Comparison of ENCODE assay signal across 9 cellular contexts in the genomic region with DNA sequence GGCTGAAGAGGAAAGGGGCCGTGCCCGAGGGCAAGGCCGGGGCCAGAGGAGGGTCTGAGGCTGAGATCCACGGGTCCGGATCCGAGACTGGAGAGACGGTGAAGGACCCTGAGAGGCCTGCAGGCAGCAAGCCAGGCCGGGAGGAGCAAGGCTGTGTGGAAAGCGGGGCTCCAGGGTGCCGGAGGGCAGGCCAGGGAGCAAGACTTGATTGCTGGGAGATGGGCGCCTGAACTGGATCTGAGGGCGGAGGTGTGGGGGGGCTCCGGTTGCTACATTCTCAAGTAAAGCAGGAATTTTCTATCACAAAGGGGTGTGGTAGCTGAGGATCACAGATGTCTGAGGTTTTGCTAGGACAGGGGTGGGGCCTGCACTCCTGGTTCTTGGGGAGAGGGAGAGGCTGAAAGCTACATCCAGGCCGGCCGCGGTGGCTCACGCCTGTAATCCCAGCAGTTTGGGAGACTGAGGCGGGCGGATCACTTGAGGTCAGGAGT. TPM values are rescaled to one million over a fixed set of nuclear protein-coding genes. Genes with fewer than 3 reads are reported as not detected.
DNase-seq lines count a peak whose midpoint lies in the region; ATAC-seq and TF ChIP-seq lines count a peak whose summit lies in the region.
"Had no signal": no experiment of that assay in that cellular context is flagged by ENCODE, and none has a peak within 500 bp of the region (broad histone marks: within the 10 kb centered on the region; RNA-seq: fewer than 3 reads in every experiment).

No MANE protein-coding gene starts in this region.

- POLR2A ChIA-PET in SK-N-SH (lab: Yijun Ruan, JAX): interaction anchor here (1.0 to 2.4 kb wide), 2 partner anchors 18 to 23 kb away, joined by 3 to 11 read pairs; no protein-coding TSS in a partner anchor

- H3K9me3 ChIP-seq in SK-N-SH (no peaks in the 10 kb centered on the region), SK-N-MC (ENCODE audit: low read depth, low read length) (no peaks in the 10 kb centered on the region), right cardiac atrium (ENCODE audit: control insufficient read depth, low read length) (no peaks in the 10 kb centered on the region), smooth muscle cell (replicated peaks; ENCODE audit: low read depth) (no peaks in the 10 kb centered on the region)

- peak overlapping the region; percentile 95; the same call in 1 of the 2 replicates for H3K4me2 ChIP-seq in SK-N-SH
- H3K4me2 ChIP-seq in smooth muscle cell: no peak overlapping the region

- intact Hi-C loops in right cardiac atrium (cut with DNase I): no loop called here

- no peak for DNase-seq in SK-N-SH
- DNase-seq in SK-N-MC (ENCODE audit: low read depth, low spot score): no peak
- DNase-seq in right cardiac atrium: peak; percentile 40 to 71 (median 69)
- no peak for DNase-seq in smooth muscle cell (lab: John Stamatoyannopoulos, UW; ENCODE audit: unreplicated experiment)
- DNase-seq: brain microvascular endothelial cell had no signal

- H3K4me1 ChIP-seq in SK-N-SH (ENCODE audit: control insufficient read depth in 1 of 2, insufficient read depth in 2 of 2, low read depth in 1 of 2, low read length in 1 of 2) (peaks cover 8 to 34% of the 10 kb centered on the region in 2 experiments; a peak in 2 of 4 replicates), right cardiac atrium (ENCODE audit: control insufficient read depth, insufficient read depth, low read length) (peaks cover 15% of the 10 kb centered on the region), smooth muscle cell (ENCODE audit: low read depth) (peaks cover 21% of the 10 kb centered on the region)

- CTCF ChIA-PET in SK-N-SH (lab: Yijun Ruan, JAX): interaction anchor here (1.4 to 4.5 kb wide), 5 partner anchors 23 to 73 kb away, joined by 4 to 30 read pairs (median 7); partner anchors contain the start of gene CA11

- no peaks in the 10 kb centered on the region for H4K20me1 ChIP-seq in SK-N-SH (ENCODE audit: insufficient read depth)
- H4K20me1 ChIP-seq in smooth muscle cell (ENCODE audit: low read depth): no peaks in the 10 kb centered on the region

- H3K4me3 ChIP-seq in SK-N-SH (ENCODE audit: low read depth in 2 of 2, low read length in 1 of 2) (no peak overlapping the region; a peak in 1 of 4 replicates), SK-N-MC (peak overlapping the region; percentile 76), right cardiac atrium (ENCODE audit: low read length) (no peak overlapping the region), smooth muscle cell (peak overlapping the region; percentile 60)

- peaks cover 17% of the 10 kb centered on the region for H3K79me2 ChIP-seq in SK-N-SH (ENCODE audit: insufficient read depth)
- no peaks in the 10 kb centered on the region for H3K79me2 ChIP-seq in smooth muscle cell (ENCODE audit: low read depth)

- peaks cover 4% of the 10 kb centered on the region for H3F3A ChIP-seq in SK-N-SH (replicated peaks; ENCODE audit: insufficient read depth)
- H3F3A ChIP-seq in smooth muscle cell (ENCODE audit: low read depth): peaks cover 8% of the 10 kb centered on the region

- H3K36me3 ChIP-seq in SK-N-SH (replicated peaks in 1 of 2; ENCODE audit: control insufficient read depth in 1 of 2, insufficient read depth in 2 of 2, low read length in 1 of 2) (no peaks in the 10 kb centered on the region), SK-N-MC (ENCODE audit: insufficient read depth, low read length) (peaks cover 5% of the 10 kb centered on the region; the same call in 1 of the 2 replicates), smooth muscle cell (ENCODE audit: low read depth) (no peaks in the 10 kb centered on the region)
- H3K36me3 ChIP-seq: brain microvascular endothelial cell had no signal

- TF ChIP-seq RAD21 in SK-N-SH (IDR thresholded peaks at IDR 0.05; ENCODE audit: low read length): no peak

- H3K9me2 ChIP-seq in SK-N-SH: no peaks in the 10 kb centered on the region

- H3K27ac ChIP-seq in SK-N-SH (ENCODE audit: low read depth in 2 of 2, low read length in 1 of 2) (peak overlapping the region in 1 of 2 experiments; percentile 85; a peak in 1 of 4 replicates), SK-N-MC (peak overlapping the region; percentile 81), right cardiac atrium (ENCODE audit: low read length) (peak overlapping the region; percentile 9), smooth muscle cell (ENCODE audit: low read depth) (no peak overlapping the region)
- H3K27ac ChIP-seq: brain microvascular endothelial cell had no signal

- TF ChIP-seq CTCF in SK-N-SH (IDR thresholded peaks at IDR 0.05) (no peak), smooth muscle cell (IDR thresholded peaks at IDR 0.05; ENCODE audit: borderline replicate concordance, insufficient read depth, poor library complexity, severe bottlenecking) (no peak)

- no peak overlapping the region for H2AFZ ChIP-seq in SK-N-SH (ENCODE audit: low read depth)
- no peak overlapping the region for H2AFZ ChIP-seq in smooth muscle cell (ENCODE audit: low read depth)

- H3K9ac ChIP-seq in SK-N-SH (no peak overlapping the region), SK-N-MC (ENCODE audit: insufficient read length) (peak overlapping the region; percentile 60), smooth muscle cell (ENCODE audit: low read depth) (no peak overlapping the region)

- ATAC-seq in SK-N-SH treated with all-trans-retinoic acid at 6 μM for 48 hours (no peak), right cardiac atrium (no peak), HG02852 (IDR thresholded peaks at IDR 0.05; ENCODE audit: unreplicated experiment) (no peak), HG03571 (IDR thresholded peaks at IDR 0.05; ENCODE audit: unreplicated experiment) (no peak), HG02981 (IDR thresholded peaks at IDR 0.05; ENCODE audit: unreplicated experiment) (no peak)

- no peak for TF ChIP-seq EP300 in SK-N-SH (IDR thresholded peaks at IDR 0.05; ENCODE audit: borderline replicate concordance in 1 of 2, low read depth in 1 of 2, low read length in 1 of 2)

- H3K27me3 ChIP-seq in SK-N-SH (ENCODE audit: insufficient read depth): no peaks in the 10 kb centered on the region
- H3K27me3 ChIP-seq in right cardiac atrium (ENCODE audit: control insufficient read depth, insufficient read depth): no peaks in the 10 kb centered on the region
- no peaks in the 10 kb centered on the region for H3K27me3 ChIP-seq in smooth muscle cell (ENCODE audit: low read depth)
- H3K27me3 ChIP-seq: brain microvascular endothelial cell had no signal

- WGBS in SK-N-SH (ENCODE audit: low lambda C conversion rate): 89% methylated on average over 18 of the region's 19 CpGs
- 62% methylated on average over 19 of the region's 19 CpGs for WGBS in right cardiac atrium
- WGBS in smooth muscle cell (ENCODE audit: low lambda C conversion rate): 94% methylated on average over 19 of the region's 19 CpGs

TF ChIP-seq in SK-N-SH, 30 proteins besides CTCF, POLR2A, EP300 and RAD21 (continues in another document):
- TF ChIP-seq MEF2A (IDR thresholded peaks at IDR 0.05; ENCODE audit: borderline replicate concordance, low read depth) (no peak), EZH2phosphoT487 (IDR thresholded peaks at IDR 0.05; ENCODE audit: borderline replicate concordance, low read depth) (no peak), RXRA (IDR thresholded peaks at IDR 0.05; ENCODE audit: borderline replicate concordance, low read depth) (no peak)

TF ChIP-seq in SK-N-SH treated with all-trans-retinoic acid at 6 μM for 48 hours, 23 proteins besides CTCF, POLR2A, EP300 and RAD21 (continues in another document):
- TF ChIP-seq ZFP30 (CRISPR knock-in tag; IDR thresholded peaks at IDR 0.05) (no peak), OSR1 (CRISPR knock-in tag; IDR thresholded peaks at IDR 0.05) (no peak)

RNA-seq across cellular contexts. Expression of gene MAMSTR, which starts 3.8 kb away (rescaled TPM):
- polyA plus RNA-seq in SK-N-SH (2012; rRNA removed): 0.70 and 1.1 TPM in 2 replicates
- polyA plus RNA-seq in SK-N-SH (2012; cell fraction: cytosol; rRNA removed): 0.33 and 0.63 TPM in 2 replicates
- 3.2 and 3.4 TPM in 2 replicates for polyA plus RNA-seq in SK-N-SH (2012; cell fraction: nucleus; rRNA removed)
- total RNA-seq in right cardiac atrium: 1 to 10 TPM; 1.6 to 5.7 (median 3.5) TPM
- polyA plus RNA-seq in right cardiac atrium: 4.0 TPM
- total RNA-seq in smooth muscle cell: 0.22 and 0.58 TPM in 2 replicates
- polyA plus RNA-seq in smooth muscle cell: 3.2 and 3.9 TPM in 2 replicates

RNA-seq across cellular contexts. Expression of gene FUT2, which starts 20.0 kb away (rescaled TPM):
- polyA plus RNA-seq in SK-N-SH (2012; rRNA removed) (not detected in 2 replicates), right cardiac atrium (0.09 TPM), smooth muscle cell (0.18 and 0.54 TPM in 2 replicates)
- not detected in 2 replicates for polyA plus RNA-seq in SK-N-SH (2012; cell fraction: cytosol; rRNA removed)
- polyA plus RNA-seq in SK-N-SH (2012; cell fraction: nucleus; rRNA removed): not detected in 2 replicates
- total RNA-seq in right cardiac atrium (not detected), smooth muscle cell (0.27 and 1.1 TPM in 2 replicates)

RNA-seq across cellular contexts. Expression of gene RASIP1, which starts 24.7 kb away (rescaled TPM):
- polyA plus RNA-seq in SK-N-SH (2012; rRNA removed): 0.36 and 0.41 TPM in 2 replicates
- 0.24 TPM in 2 replicates for polyA plus RNA-seq in SK-N-SH (2012; cell fraction: cytosol; rRNA removed)
- polyA plus RNA-seq in SK-N-SH (2012; cell fraction: nucleus; rRNA removed): 0.42 and 0.55 TPM in 2 replicates
- 10 to 100 TPM; 13.8 to 19.6 (median 17.5) TPM for total RNA-seq in right cardiac atrium
- 20.4 TPM for polyA plus RNA-seq in right cardiac atrium
- 0.27 and 0.81 TPM in 2 replicates for total RNA-seq in smooth muscle cell
- 2.7 and 3.5 TPM in 2 replicates for polyA plus RNA-seq in smooth muscle cell

RNA-seq across cellular contexts. Expression of gene IZUMO1, which starts 31.0 kb away (rescaled TPM):
- 0.03 TPM in 2 replicates for polyA plus RNA-seq in SK-N-SH (2012; rRNA removed)
- 0.01 TPM in 1 of 2 replicates, not detected in the other for polyA plus RNA-seq in SK-N-SH (2012; cell fraction: cytosol; rRNA removed)
- polyA plus RNA-seq in SK-N-SH (2012; cell fraction: nucleus; rRNA removed): 0.07 TPM in 1 of 2 replicates, not detected in the other
- under 1 TPM; 0.18 to 0.54 (median 0.38) TPM for total RNA-seq in right cardiac atrium
- 0.34 TPM for polyA plus RNA-seq in right cardiac atrium
- total RNA-seq in smooth muscle cell: 0.45 TPM in 1 of 2 replicates, not detected in the other
- polyA plus RNA-seq in smooth muscle cell: not detected in 2 replicates

RNA-seq across cellular contexts. Expression of gene FUT1, which starts 36.7 kb away (rescaled TPM):
- polyA plus RNA-seq in SK-N-SH (2012; rRNA removed): 0.03 and 0.08 TPM in 2 replicates
- 0.07 and 0.12 TPM in 2 replicates for polyA plus RNA-seq in SK-N-SH (2012; cell fraction: cytosol; rRNA removed)
- 0.04 and 0.07 TPM in 2 replicates for polyA plus RNA-seq in SK-N-SH (2012; cell fraction: nucleus; rRNA removed)
- total RNA-seq in right cardiac atrium: 1 to 10 TPM; 2.2 to 4.0 (median 2.6) TPM
- 3.0 TPM for polyA plus RNA-seq in right cardiac atrium
- 0.58 TPM in 2 replicates for total RNA-seq in smooth muscle cell
- 0.51 and 1.8 TPM in 2 replicates for polyA plus RNA-seq in smooth muscle cell

Comparison
In these comparisons a context has a peak if more than half of its experiments do, and no peak if none do; other contexts are left out.
1. DNase-seq: peak in right cardiac atrium (3 of 3); none in SK-N-SH (single experiment), SK-N-MC (single experiment) and smooth muscle cell (single experiment).
2. H3K4me3 ChIP-seq: peak in SK-N-MC (single experiment) and smooth muscle cell (single experiment); none in SK-N-SH (0 of 2) and right cardiac atrium (single experiment).